Comparison of ENCODE assay signal across 8 cellular contexts in genomic region chr1:228488107-228488817, GRCh38. TPM values are rescaled to one million over a fixed set of nuclear protein-coding genes. Genes with fewer than 3 reads are reported as not detected.
DNase-seq lines count a peak whose midpoint lies in the region; ATAC-seq and TF ChIP-seq lines count a peak whose summit lies in the region.

No MANE protein-coding gene starts in this region.

- H3K9me3 Mint-ChIP-seq in activated naive CD4-positive, alpha-beta T cell treated with anti-CD3 and anti-CD28 coated beads, Interleukin-2, amount 50 U/mL, for 72 hours: no peaks in the 10 kb centered on the region

- no peaks in the 10 kb centered on the region for H3K27me3 ChIP-seq in ACC112 (ENCODE audit: insufficient read depth, low read length)
- H3K27me3 ChIP-seq in H7 (ENCODE audit: control insufficient read depth, insufficient read depth, low read length): no peaks in the 10 kb centered on the region
- H3K27me3 ChIP-seq in layer of hippocampus (ENCODE audit: control insufficient read depth, insufficient read depth, low read length): no peaks in the 10 kb centered on the region
- H3K27me3 ChIP-seq in tibial nerve: no peaks in the 10 kb centered on the region

- H3K36me3 Mint-ChIP-seq in activated naive CD4-positive, alpha-beta T cell treated with anti-CD3 and anti-CD28 coated beads, Interleukin-2, amount 50 U/mL, for 72 hours: peaks cover 7 to 19% of the 10 kb centered on the region in 2 donors

- peak overlapping the region; percentile 79 to 93 for H3K27ac Mint-ChIP-seq in activated naive CD4-positive, alpha-beta T cell treated with anti-CD3 and anti-CD28 coated beads, Interleukin-2, amount 50 U/mL, for 72 hours

- H3K36me3 ChIP-seq in ACC112 (ENCODE audit: insufficient read depth, low read length) (peaks cover 16% of the 10 kb centered on the region; the same call in 1 of the 2 replicates), H7 (replicated peaks; ENCODE audit: control insufficient read depth, insufficient read depth, low read length) (peaks cover 23% of the 10 kb centered on the region), tibial nerve (peaks cover 4 to 39% (median 14%) of the 10 kb centered on the region in 3 donors)

- H3K4me1 ChIP-seq in ACC112 (ENCODE audit: control insufficient read depth, insufficient read depth, low read length, unreplicated experiment) (peaks cover 29% of the 10 kb centered on the region), tibial nerve (peaks cover 0 to 45% (median 19%) of the 10 kb centered on the region in 4 donors)

- 12 to 30% methylated on average over 13 to 17 of the region's 18 CpGs for WGBS in tibial nerve, 2 donors

- peaks cover 30% of the 10 kb centered on the region for H3K79me2 ChIP-seq in ACC112 (ENCODE audit: control insufficient read depth, insufficient read depth, low read length, unreplicated experiment)

- TF ChIP-seq CTCF in tibial nerve (IDR thresholded peaks at IDR 0.05): no peak

- no peak for DNase-seq in H7
- peak in 1 of 2 donors; percentile 27 for DNase-seq in activated naive CD4-positive, alpha-beta T cell treated with anti-CD3 and anti-CD28 coated beads, Interleukin-2, amount 50 U/mL, for 72 hours (ENCODE audit: low spot score in 2 of 2)
- DNase-seq in tibial nerve (ENCODE audit: low spot score in 2 of 2): no peak
- DNase-seq in cortex of kidney (lab: John Stamatoyannopoulos, UW): no peak
- no peak for DNase-seq in NCI-H187 treated with DMSO at 0.1 percent for 48 hours (lab: John Stamatoyannopoulos, UW)

- TF ChIP-seq POLR2A in tibial nerve (IDR thresholded peaks at IDR 0.05): no peak

- no peak for ATAC-seq in activated naive CD4-positive, alpha-beta T cell treated with anti-CD3 and anti-CD28 coated beads, Interleukin-2, amount 50 U/mL, for 72 hours
- no peak for ATAC-seq in HG02610 (IDR thresholded peaks at IDR 0.05; ENCODE audit: unreplicated experiment)

- no peak for TF ChIP-seq EP300 in tibial nerve (IDR thresholded peaks at IDR 0.05)

- peak overlapping the region; percentile 96 for H3K4me3 ChIP-seq in ACC112 (ENCODE audit: low read depth, low read length)
- peak overlapping the region; percentile 88 for H3K4me3 ChIP-seq in H7 (ENCODE audit: insufficient read depth, low read depth, low read length)
- peak overlapping the region; percentile 67 to 92 (median 88) for H3K4me3 ChIP-seq in tibial nerve

- H3K9me3 ChIP-seq in tibial nerve: no peaks in the 10 kb centered on the region

- H2AFZ ChIP-seq in ACC112 (ENCODE audit: low read length, unreplicated experiment): peak overlapping the region; percentile 34

- H3K27ac ChIP-seq in ACC112 (ENCODE audit: low read depth, low read length) (no peak overlapping the region), layer of hippocampus (ENCODE audit: low read depth, low read length) (peak overlapping the region; percentile 100), tibial nerve (peak overlapping the region; percentile 70 to 99 (median 98))

RNA-seq across cellular contexts. Expression of gene RNF187, which starts 1.1 kb away (rescaled TPM):
- 175 and 183 TPM in 2 replicates for total RNA-seq in H7 (2014; rRNA removed; shearing (Covaris generic))
- total RNA-seq in activated naive CD4-positive, alpha-beta T cell treated with anti-CD3 and anti-CD28 coated beads, Interleukin-2, amount 50 U/mL, for 72 hours: 100 to 1,000 TPM in 1 of 2 donors, 10 to 100 TPM in 1; 39.5 to 155 TPM
- 10 to 100 TPM; 38.1 to 89.0 (median 56.9) TPM for total RNA-seq in tibial nerve
